16 cellular contexts compared by ENCODE assay signal in the genomic region with DNA sequence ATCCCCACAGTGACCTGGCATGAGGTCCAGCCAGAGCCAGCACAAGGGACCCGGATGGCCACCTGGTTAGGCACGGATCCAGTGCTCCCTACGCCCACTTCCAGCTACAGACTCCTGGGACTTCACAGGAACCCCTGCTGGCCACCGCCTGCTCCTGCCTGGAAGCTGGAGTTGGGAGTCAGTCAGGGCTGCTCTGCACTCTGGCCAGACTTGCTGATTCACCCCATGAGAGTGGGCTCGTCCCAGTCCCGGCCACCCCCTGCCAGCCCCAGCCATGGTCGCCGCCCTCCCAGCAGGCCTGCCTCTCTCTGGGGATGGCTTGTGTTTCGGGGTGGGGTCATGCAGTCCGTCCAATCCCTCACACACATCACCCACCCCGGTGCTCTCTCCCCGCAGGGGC.
A peak's percentile ranks its signal among the peaks of the same experiment; 100 is the strongest.
DNase-seq lines count a peak whose midpoint lies in the region; ATAC-seq and TF ChIP-seq lines count a peak whose summit lies in the region.
"Had no signal": no experiment of that assay in that cellular context is flagged by ENCODE, and none has a peak within 500 bp of the region (broad histone marks: within the 10 kb centered on the region; RNA-seq: fewer than 3 reads in every experiment).

No MANE protein-coding gene starts in this region.

- H3K27me3 ChIP-seq in neural progenitor cell (no peaks in the 10 kb centered on the region), upper lobe of left lung (no peaks in the 10 kb centered on the region)
- H3K27me3 ChIP-seq: dorsolateral prefrontal cortex, neutrophil, tibial nerve had no signal

- H3K36me3 Mint-ChIP-seq in glutamatergic neuron (ENCODE audit: unreplicated experiment) (peaks cover 12% of the 10 kb centered on the region), neural progenitor cell (peaks cover 5% of the 10 kb centered on the region)

- H3K36me3 ChIP-seq in neural progenitor cell (no peaks in the 10 kb centered on the region), upper lobe of left lung (no peaks in the 10 kb centered on the region)
- H3K36me3 ChIP-seq: neutrophil, tibial nerve had no signal

- H3K4me1 Mint-ChIP-seq in glutamatergic neuron (ENCODE audit: low read depth, unreplicated experiment): peaks cover 10% of the 10 kb centered on the region
- H3K4me1 Mint-ChIP-seq in neural progenitor cell: peaks cover 31% of the 10 kb centered on the region

- H3K4me1 ChIP-seq in neural progenitor cell: peaks cover 14% of the 10 kb centered on the region
- H3K4me1 ChIP-seq in upper lobe of left lung: no peaks in the 10 kb centered on the region

- H3K9me3 ChIP-seq in neural progenitor cell (ENCODE audit: low read depth) (no peaks in the 10 kb centered on the region), upper lobe of left lung (no peaks in the 10 kb centered on the region)

- peak; percentile 23 to 55 for ATAC-seq in upper lobe of left lung (ENCODE audit: low FRiP score in 2 of 2)
- no peak for ATAC-seq in HG03521 (IDR thresholded peaks at IDR 0.05; ENCODE audit: unreplicated experiment)
- ATAC-seq in GM18517 (IDR thresholded peaks at IDR 0.05; ENCODE audit: unreplicated experiment): no peak

- TF ChIP-seq POLR2A in upper lobe of left lung (IDR thresholded peaks at IDR 0.05): no peak

- peaks cover 17% of the 10 kb centered on the region for H3K9me3 Mint-ChIP-seq in glutamatergic neuron (ENCODE audit: unreplicated experiment)
- peaks cover 22% of the 10 kb centered on the region for H3K9me3 Mint-ChIP-seq in neural progenitor cell

- H3K4me3 ChIP-seq in neural progenitor cell (no peak overlapping the region), upper lobe of left lung (no peak overlapping the region)
- H3K4me3 ChIP-seq: dorsolateral prefrontal cortex, tibial nerve had no signal

- H3K27ac ChIP-seq in neural progenitor cell: no peak overlapping the region
- H3K27ac ChIP-seq in upper lobe of left lung: no peak overlapping the region
- H3K27ac ChIP-seq: 22Rv1, dorsolateral prefrontal cortex, neutrophil, tibial nerve had no signal

- H3K27ac Mint-ChIP-seq in glutamatergic neuron (ENCODE audit: unreplicated experiment) (no peak overlapping the region), neural progenitor cell (peak overlapping the region; percentile 57)
- H3K27ac Mint-ChIP-seq: CD8-positive, alpha-beta memory T cell had no signal

- H3K27me3 Mint-ChIP-seq in glutamatergic neuron (ENCODE audit: unreplicated experiment): peaks cover 13% of the 10 kb centered on the region
- peaks cover 27% of the 10 kb centered on the region for H3K27me3 Mint-ChIP-seq in neural progenitor cell (ENCODE audit: insufficient read depth, low read depth)

- no peaks in the 10 kb centered on the region for H3K79me2 ChIP-seq in neural progenitor cell (ENCODE audit: low read depth)

- H3K4me2 ChIP-seq in neural progenitor cell: no peak overlapping the region

- H3K4me3 Mint-ChIP-seq in glutamatergic neuron (ENCODE audit: unreplicated experiment): no peak overlapping the region
- no peak overlapping the region for H3K4me3 Mint-ChIP-seq in neural progenitor cell

- H2AFZ ChIP-seq in neural progenitor cell (replicated peaks): no peak overlapping the region

- H4K20me1 ChIP-seq in neural progenitor cell (ENCODE audit: low read depth): no peaks in the 10 kb centered on the region

- peaks cover 2% of the 10 kb centered on the region for H3F3A ChIP-seq in neural progenitor cell (ENCODE audit: low read depth)

- no peak overlapping the region for H3K9ac ChIP-seq in neural progenitor cell

- DNase-seq in DMS53 (lab: John Stamatoyannopoulos, UW) (peak; percentile 19), DMS53 treated with DMSO at 0.1 percent for 48 hours (lab: John Stamatoyannopoulos, UW; ENCODE audit: unreplicated experiment) (no peak), glutamatergic neuron (peak; percentile 23), neural progenitor cell (ENCODE audit: low spot score) (no peak), upper lobe of left lung (no peak), glomerular visceral epithelial cell (ENCODE audit: extremely low spot score) (no peak)
- DNase-seq: activated gamma-delta T cell treated with Interleukin-2 at 50 U/mL for 16 hours; CD8-positive, alpha-beta memory T cell; NCI-H2171 treated with DMSO at 0.1 percent for 48 hours; NK-92 treated with Interleukin-12 subunit alpha and Interleukin-12 subunit beta, amount 100 ng/mL, for 24 hours had no signal

- TF ChIP-seq EP300 in upper lobe of left lung (IDR thresholded peaks at IDR 0.05): no peak

- TF ChIP-seq CTCF in glutamatergic neuron (IDR thresholded peaks at IDR 0.05; ENCODE audit: partially characterized antibody, unreplicated experiment) (no peak), neural progenitor cell (IDR thresholded peaks at IDR 0.05) (no peak), upper lobe of left lung (IDR thresholded peaks at IDR 0.05) (no peak)

- 80 to 88% methylated on average over 4 to 10 of the region's 12 CpGs for WGBS in upper lobe of left lung, 2 donors

Comparison
In these comparisons a context has a peak if more than half of its experiments do, and no peak if none do; other contexts are left out.
1. DNase-seq: peak in DMS53 (single experiment) and glutamatergic neuron (single experiment); none in DMS53 treated with DMSO at 0.1 percent for 48 hours (single experiment), neural progenitor cell (single experiment), upper lobe of left lung (0 of 2) and glomerular visceral epithelial cell (single experiment).
2. ATAC-seq: peak in upper lobe of left lung (2 of 2); none in HG03521 (single experiment) and GM18517 (single experiment).